ENCODE assay signal across 15 cellular contexts in the genomic region with DNA sequence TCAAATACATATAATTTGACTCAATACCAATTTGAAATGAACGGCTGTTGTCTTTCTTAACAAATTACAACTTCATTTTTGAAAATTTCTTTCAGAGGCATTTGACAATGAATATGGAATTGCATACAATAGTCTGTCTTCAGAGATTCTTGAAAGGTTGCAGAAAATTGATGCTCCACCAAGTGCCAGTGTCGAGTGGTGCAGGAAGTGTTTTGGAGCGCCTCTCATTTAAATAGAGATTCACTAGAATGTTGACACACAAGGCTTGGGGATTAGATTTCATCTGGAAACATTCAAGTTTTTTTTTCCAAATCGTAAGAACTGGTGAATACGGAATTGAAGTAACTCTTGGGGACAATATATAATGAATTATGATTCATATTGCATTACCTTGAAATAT. TPM values are rescaled to one million over a fixed set of nuclear protein-coding genes. Genes with fewer than 3 reads are reported as not detected.
DNase-seq lines count a peak whose midpoint lies in the region; ATAC-seq and TF ChIP-seq lines count a peak whose summit lies in the region.
"Had no signal": no experiment of that assay in that cellular context is flagged by ENCODE, and none has a peak within 500 bp of the region (broad histone marks: within the 10 kb centered on the region; RNA-seq: fewer than 3 reads in every experiment).

No MANE protein-coding gene starts in this region.

- no peak overlapping the region for H2BK15ac ChIP-seq in mesendoderm (replicated peaks; ENCODE audit: low read depth)

- no peak overlapping the region for H2AFZ ChIP-seq in Loucy (ENCODE audit: low read length)

- no peak overlapping the region for H3K4ac ChIP-seq in mesendoderm (ENCODE audit: low read depth, low read length)

- H3K4me1 Mint-ChIP-seq in T-helper 17 cell = peaks cover 6% of the 10 kb centered on the region

- H3K9me2 ChIP-seq in Loucy (replicated peaks; ENCODE audit: low read depth, low read length) = no peaks in the 10 kb centered on the region

- no CpG with 5 or more reads among the region's 5 CpGs for WGBS in mesendoderm (ENCODE audit: extremely low coverage, insufficient coverage, low lambda C conversion rate)

- TF ChIP-seq CTCF in Loucy (conservative IDR thresholded peaks at IDR 0.05; ENCODE audit: low read length) = peak; percentile 25

- H3K27ac Mint-ChIP-seq in T-helper 17 cell = peak overlapping the region; percentile 27
- H3K27ac Mint-ChIP-seq: stimulated activated naive CD8-positive, alpha-beta T cell treated with anti-CD3 and anti-CD28 coated beads, Interleukin-15, Interleukin-2, amounts not matched to agents 100 ng/mL and 50 ng/mL, for 24 hours had no signal

- no peaks in the 10 kb centered on the region for H3K27me3 Mint-ChIP-seq in T-helper 17 cell
- H3K27me3 Mint-ChIP-seq: central memory CD8-positive, alpha-beta T cell; stimulated activated naive CD8-positive, alpha-beta T cell treated with anti-CD3 and anti-CD28 coated beads, Interleukin-15, Interleukin-2, amounts not matched to agents 100 ng/mL and 50 ng/mL, for 24 hours had no signal

- H2BK120ac ChIP-seq in mesendoderm (ENCODE audit: low read depth, low read length) = no peak overlapping the region

- peaks cover 10% of the 10 kb centered on the region for H3K36me3 Mint-ChIP-seq in T-helper 17 cell (ENCODE audit: low read depth)

- H3K56ac ChIP-seq in mesendoderm (ENCODE audit: low read length) = no peak overlapping the region

- H3K36me3 ChIP-seq in Loucy (ENCODE audit: insufficient read depth, low read length) = peaks cover 53% of the 10 kb centered on the region
- peaks cover 9% of the 10 kb centered on the region for H3K36me3 ChIP-seq in mesendoderm (ENCODE audit: control insufficient read depth, insufficient read depth, low read length)

- H3K79me2 ChIP-seq in Loucy (ENCODE audit: insufficient read depth, low read length) = peaks cover 16% of the 10 kb centered on the region
- H3K79me2 ChIP-seq in mesendoderm (ENCODE audit: control insufficient read depth, insufficient read depth, low read length) = no peaks in the 10 kb centered on the region

- no peak overlapping the region for H3K18ac ChIP-seq in mesendoderm (ENCODE audit: low read length)

- peaks cover 19% of the 10 kb centered on the region for H4K20me1 ChIP-seq in Loucy (ENCODE audit: insufficient read depth, low read length, poor library complexity, severe bottlenecking)

- no peak overlapping the region for H3K27ac ChIP-seq in mesendoderm (ENCODE audit: low read depth, low read length)

- H3K9ac ChIP-seq in Loucy (ENCODE audit: low read depth, low read length, poor library complexity, severe bottlenecking) (no peak overlapping the region), mesendoderm (ENCODE audit: low read length) (no peak overlapping the region)

- no peak overlapping the region for H3K23ac ChIP-seq in mesendoderm (ENCODE audit: low read length)

- peaks cover 32% of the 10 kb centered on the region for H3F3A ChIP-seq in Loucy (ENCODE audit: low read depth)

- no peaks in the 10 kb centered on the region for H3K9me3 ChIP-seq in Loucy (ENCODE audit: insufficient read depth, low read depth, low read length)
- no peaks in the 10 kb centered on the region for H3K9me3 ChIP-seq in T-helper 17 cell (ENCODE audit: control insufficient read depth, low read length, poor library complexity, severe bottlenecking)
- H3K9me3 ChIP-seq: left ventricle myocardium inferior had no signal

- no peak for ATAC-seq in T-helper 17 cell

- H2BK5ac ChIP-seq in mesendoderm (ENCODE audit: low read length) = no peak overlapping the region

- no peak overlapping the region for H4K5ac ChIP-seq in mesendoderm (ENCODE audit: low read length)

- H3K4me3 ChIP-seq in Loucy (ENCODE audit: low read length, poor library complexity, severe bottlenecking) (no peak overlapping the region), mesendoderm (ENCODE audit: low read length) (no peak overlapping the region)
- H3K4me3 ChIP-seq: left ventricle myocardium inferior had no signal

- no peaks in the 10 kb centered on the region for H3K27me3 ChIP-seq in Loucy (ENCODE audit: insufficient read depth, low read length, poor library complexity, severe bottlenecking)
- no peaks in the 10 kb centered on the region for H3K27me3 ChIP-seq in mesendoderm (ENCODE audit: insufficient read depth, low read length, poor library complexity)

- no peak overlapping the region for H3K4me3 Mint-ChIP-seq in T-helper 17 cell
- H3K4me3 Mint-ChIP-seq: central memory CD8-positive, alpha-beta T cell; stimulated activated naive CD8-positive, alpha-beta T cell treated with anti-CD3 and anti-CD28 coated beads, Interleukin-15, Interleukin-2, amounts not matched to agents 100 ng/mL and 50 ng/mL, for 24 hours had no signal

- H3K4me1 ChIP-seq in Loucy (ENCODE audit: insufficient read depth, low read length, poor library complexity, severe bottlenecking) (peaks cover 9% of the 10 kb centered on the region), mesendoderm (ENCODE audit: control insufficient read depth, low read depth, low read length) (no peaks in the 10 kb centered on the region)

- no peak overlapping the region for H2AK5ac ChIP-seq in mesendoderm (ENCODE audit: low read length)

- H3K79me1 ChIP-seq in mesendoderm (ENCODE audit: low read length) = no peaks in the 10 kb centered on the region

- H3K4me2 ChIP-seq in Loucy (ENCODE audit: low read depth, low read length, poor library complexity, severe bottlenecking) (no peak overlapping the region), mesendoderm (ENCODE audit: low read length) (no peak overlapping the region)

- DNase-seq in DMS 273 (lab: John Stamatoyannopoulos, UW; ENCODE audit: unreplicated experiment) (peak; percentile 62), DMS 273 treated with DMSO at 0.1 percent for 48 hours (lab: John Stamatoyannopoulos, UW) (no peak), T-helper 17 cell (no peak), mesendoderm (peak; percentile 45), NCI-H2081 treated with DMSO at 0.1 percent for 48 hours (lab: John Stamatoyannopoulos, UW) (no peak), cerebellar nuclear complex (lab: John Stamatoyannopoulos, UW) (no peak), Ammon's horn (ENCODE audit: low spot score) (no peak)
- DNase-seq: 8988T; activated effector memory CD4-positive, alpha-beta T cell treated with anti-CD3 and anti-CD28 coated beads, Interleukin-2, amount 50 U/mL, for 16 hours; foreskin melanocyte; left ventricle myocardium inferior; NCI-H187 had no signal

- H4K8ac ChIP-seq in mesendoderm (ENCODE audit: low read depth, low read length) = no peak overlapping the region

RNA-seq across cellular contexts. Expression of a gene that starts 8.1 kb away (rescaled TPM):
- total RNA-seq in T-helper 17 cell = 1,000 to 10,000 TPM; 3,083 to 3,236 TPM
- polyA plus RNA-seq in mesendoderm (2013, experiment 1 of 2) = 2,824 TPM
- 2,906 TPM for polyA plus RNA-seq in mesendoderm (2013, experiment 2 of 2)

RNA-seq across cellular contexts. Expression of a gene that starts 36.9 kb away (rescaled TPM):
- total RNA-seq in T-helper 17 cell = 1 to 10 TPM; 1.8 to 7.8 TPM
- 2.3 TPM for polyA plus RNA-seq in mesendoderm (2013, experiment 1 of 2)
- 2.0 TPM for polyA plus RNA-seq in mesendoderm (2013, experiment 2 of 2)

Comparison
In these comparisons a context has a peak if more than half of its experiments do, and no peak if none do; other contexts are left out.
1. DNase-seq: peak in DMS 273 (single experiment) and mesendoderm (single experiment); none in DMS 273 treated with DMSO at 0.1 percent for 48 hours (single experiment), T-helper 17 cell (0 of 3), NCI-H2081 treated with DMSO at 0.1 percent for 48 hours (single experiment), cerebellar nuclear complex (0 of 2) and Ammon's horn (single experiment).